ENCODE assay signal across 23 cellular contexts in the genomic region with DNA sequence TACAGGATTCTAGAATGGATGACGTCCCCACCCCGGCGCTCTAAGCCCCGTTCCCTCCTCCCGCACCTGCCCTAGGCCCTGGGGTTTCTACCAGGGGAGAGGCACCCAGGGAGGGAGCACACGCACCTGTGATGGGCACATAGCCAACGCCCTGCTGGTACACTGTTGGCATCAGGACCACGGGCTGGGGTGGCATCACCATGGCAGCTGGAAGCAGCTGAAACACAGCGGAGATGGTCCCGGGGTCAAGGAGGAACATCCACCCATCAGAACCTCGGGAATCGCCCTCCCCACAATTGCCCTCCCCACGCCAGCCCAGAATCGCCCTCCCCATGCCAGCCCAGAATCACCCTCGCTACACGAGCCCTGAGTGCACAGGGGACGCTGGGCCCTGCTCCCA.
"Had no signal": no experiment of that assay in that cellular context is flagged by ENCODE, and none has a peak within 500 bp of the region (broad histone marks: within the 10 kb centered on the region; RNA-seq: fewer than 3 reads in every experiment).

No MANE protein-coding gene starts in this region.

- H3K27me3 Mint-ChIP-seq: naive thymus-derived CD8-positive, alpha-beta T cell; stimulated activated naive CD8-positive, alpha-beta T cell treated with anti-CD3 and anti-CD28 coated beads, Interleukin-15, Interleukin-2, amounts not matched to agents 100 ng/mL and 50 ng/mL, for 24 hours had no signal

- H3K9me3 Mint-ChIP-seq: naive thymus-derived CD8-positive, alpha-beta T cell; nephron progenitor cell; stimulated activated effector memory CD8-positive, alpha-beta T cell treated with anti-CD3 and anti-CD28 coated beads, Interleukin-12 subunit alpha, Interleukin-12 subunit beta, amount 100 ng/mL, for 72 hours; stimulated activated naive CD8-positive, alpha-beta T cell treated with anti-CD3 and anti-CD28 coated beads, Interleukin-15, Interleukin-2, amounts not matched to agents 100 ng/mL and 50 ng/mL, for 24 hours had no signal

- H3K36me3 ChIP-seq: ovary had no signal

- H3K27me3 ChIP-seq: dorsolateral prefrontal cortex, hepatocyte, ovary, suprapubic skin, thyroid gland had no signal

- H3K9me3 ChIP-seq: ovary, suprapubic skin, thyroid gland had no signal

- H3K4me1 Mint-ChIP-seq: stimulated activated effector memory CD8-positive, alpha-beta T cell treated with anti-CD3 and anti-CD28 coated beads, Interleukin-12 subunit alpha, Interleukin-12 subunit beta, amount 100 ng/mL, for 72 hours had no signal

- H3K27ac ChIP-seq: hepatocyte, ovary, suprapubic skin, thyroid gland had no signal

- ATAC-seq: naive thymus-derived CD8-positive, alpha-beta T cell; sciatic nerve; stimulated activated effector memory CD8-positive, alpha-beta T cell treated with anti-CD3 and anti-CD28 coated beads, Interleukin-12 subunit alpha, Interleukin-12 subunit beta, amount 100 ng/mL, for 72 hours had no signal

- H3K4me3 Mint-ChIP-seq: naive thymus-derived CD8-positive, alpha-beta T cell; nephron progenitor cell; stimulated activated effector memory CD8-positive, alpha-beta T cell treated with anti-CD3 and anti-CD28 coated beads, Interleukin-12 subunit alpha, Interleukin-12 subunit beta, amount 100 ng/mL, for 72 hours; stimulated activated naive CD8-positive, alpha-beta T cell treated with anti-CD3 and anti-CD28 coated beads, Interleukin-15, Interleukin-2, amounts not matched to agents 100 ng/mL and 50 ng/mL, for 24 hours had no signal

- H3K4me3 ChIP-seq: dorsolateral prefrontal cortex, hepatocyte, ovary, smooth muscle cell, suprapubic skin, thyroid gland had no signal

- H3K27ac Mint-ChIP-seq: nephron progenitor cell; stimulated activated effector memory CD8-positive, alpha-beta T cell treated with anti-CD3 and anti-CD28 coated beads, Interleukin-12 subunit alpha, Interleukin-12 subunit beta, amount 100 ng/mL, for 72 hours; stimulated activated naive CD8-positive, alpha-beta T cell treated with anti-CD3 and anti-CD28 coated beads, Interleukin-15, Interleukin-2, amounts not matched to agents 100 ng/mL and 50 ng/mL, for 24 hours had no signal

- DNase-seq: central memory CD4-positive, alpha-beta T cell; effector CD4-positive, alpha-beta T cell; head of caudate nucleus; kidney glomerular epithelial cell; mammary epithelial cell; mesendoderm; midbrain; naive thymus-derived CD8-positive, alpha-beta T cell; nephron progenitor cell; occipital lobe; ovary; retina; stimulated activated CD4-positive, alpha-beta T cell treated with anti-CD3 and anti-CD28 coated beads, Interleukin-2, amount 100 ng/mL, for 24 hours; stimulated activated CD4-positive, alpha-beta T cell treated with anti-CD3 and anti-CD28 coated beads, Interleukin-4, amount 100 ng/mL, for 24 hours; thyroid gland; trophoblast cell had no signal
